In genomic region chr20:46089338-46090094, GRCh38 we compare ENCODE assay signal across 1 cellular context.
TF ChIP-seq lines count a peak whose summit lies in the region.

TSS of gene NCOA5 (minus strand) at chr20:46089962. CDS start at chr20:46079424, 10,538 bp downstream.

TF ChIP-seq in HepG2, 621 proteins besides CTCF, POLR2A, EP300 and RAD21 (continued from another document and continues in another):
- TF ChIP-seq ZSCAN5A (CRISPR knock-in tag; IDR thresholded peaks at IDR 0.05; ENCODE audit: borderline replicate concordance): peak; percentile 56
- 0 out of 2 replicates have a peak, but pooled peaks have one; percentile 48 for TF ChIP-seq SP5 (CRISPR knock-in tag; IDR thresholded peaks at IDR 0.05; ENCODE audit: borderline replicate concordance, low read depth)
- no peak; the same call in 1 of the 2 replicates for TF ChIP-seq ZBTB21 (CRISPR knock-in tag; IDR thresholded peaks at IDR 0.05)
- TF ChIP-seq ZNF674 (CRISPR knock-in tag; IDR thresholded peaks at IDR 0.05; ENCODE audit: low read depth): no peak; the same call in 1 of the 2 replicates
- TF ChIP-seq SNAPC2 (CRISPR knock-in tag; IDR thresholded peaks at IDR 0.05): peak; percentile 90; the same call in 1 of the 2 replicates
- peak; percentile 96 for TF ChIP-seq ARID4A (CRISPR knock-in tag; IDR thresholded peaks at IDR 0.05; ENCODE audit: borderline replicate concordance)
- TF ChIP-seq ZNF550 (CRISPR knock-in tag; IDR thresholded peaks at IDR 0.05; ENCODE audit: borderline replicate concordance): peak; percentile 89; the same call in 1 of the 2 replicates
- TF ChIP-seq ZNF816 (CRISPR knock-in tag; IDR thresholded peaks at IDR 0.05; ENCODE audit: borderline replicate concordance): peak; percentile 96; the same call in 1 of the 2 replicates
- TF ChIP-seq ZNF629 (CRISPR knock-in tag; conservative IDR thresholded peaks at IDR 0.05): peak; percentile 40
- peak; percentile 86 for TF ChIP-seq ZSCAN29 (CRISPR knock-in tag; conservative IDR thresholded peaks at IDR 0.05)
- no peak for TF ChIP-seq CEBPZ (IDR thresholded peaks at IDR 0.05; ENCODE audit: low read length)
- no peak; the same call in 1 of the 2 replicates for TF ChIP-seq THYN1 (CRISPR knock-in tag; IDR thresholded peaks at IDR 0.05; ENCODE audit: borderline replicate concordance, low read depth)
- TF ChIP-seq ARNT2 (CRISPR knock-in tag; IDR thresholded peaks at IDR 0.05; ENCODE audit: low read depth): peak; percentile 98
- TF ChIP-seq GPN1 (CRISPR knock-in tag; IDR thresholded peaks at IDR 0.05; ENCODE audit: borderline replicate concordance): no peak; the same call in 1 of the 2 replicates
- TF ChIP-seq PHF21A (CRISPR knock-in tag; IDR thresholded peaks at IDR 0.05): peak; percentile 92
- no peak for TF ChIP-seq SUZ12 (IDR thresholded peaks at IDR 0.05; ENCODE audit: low read depth, low read length)
- peak; percentile 96 for TF ChIP-seq ZNF543 (CRISPR knock-in tag; IDR thresholded peaks at IDR 0.05)
- TF ChIP-seq ZNF513 (CRISPR knock-in tag; conservative IDR thresholded peaks at IDR 0.05): 0 out of 2 replicates have a peak, but pooled peaks have one; percentile 17
- TF ChIP-seq TFDP1 (CRISPR knock-in tag; IDR thresholded peaks at IDR 0.05; ENCODE audit: borderline replicate concordance): peak; percentile 96
- no peak for TF ChIP-seq SCMH1 (CRISPR knock-in tag; IDR thresholded peaks at IDR 0.05; ENCODE audit: borderline replicate concordance)
- peak; percentile 79 for TF ChIP-seq ZNF772 (CRISPR knock-in tag; IDR thresholded peaks at IDR 0.05)
- peak; percentile 95 for TF ChIP-seq ZNF331 (CRISPR knock-in tag; IDR thresholded peaks at IDR 0.05)
- peak; percentile 86 for TF ChIP-seq GLI4 (CRISPR knock-in tag; IDR thresholded peaks at IDR 0.05; ENCODE audit: borderline replicate concordance)
- TF ChIP-seq FOXJ3 (CRISPR knock-in tag; IDR thresholded peaks at IDR 0.05; ENCODE audit: borderline replicate concordance): peak; percentile 72; the same call in 1 of the 2 replicates
- TF ChIP-seq MLLT10 (CRISPR knock-in tag; IDR thresholded peaks at IDR 0.05): no peak
- no peak; the same call in 1 of the 2 replicates for TF ChIP-seq MATR3 (CRISPR knock-in tag; IDR thresholded peaks at IDR 0.05)
- TF ChIP-seq ZKSCAN1 (IDR thresholded peaks at IDR 0.05; ENCODE audit: low read length): peak; percentile 74
- TF ChIP-seq RFX5 (IDR thresholded peaks at IDR 0.05; ENCODE audit: low read depth, low read length): peak; percentile 78
- TF ChIP-seq HNRNPL (IDR thresholded peaks at IDR 0.05; ENCODE audit: low read depth, low read length): peak; percentile 33; the same call in 1 of the 2 replicates
- TF ChIP-seq RFXAP (CRISPR knock-in tag; IDR thresholded peaks at IDR 0.05; ENCODE audit: borderline replicate concordance): peak; percentile 95
- no peak for TF ChIP-seq JDP2 (CRISPR knock-in tag; IDR thresholded peaks at IDR 0.05; ENCODE audit: borderline replicate concordance)
- peak; percentile 86; the same call in 1 of the 2 replicates for TF ChIP-seq EEA1 (CRISPR knock-in tag; IDR thresholded peaks at IDR 0.05; ENCODE audit: borderline replicate concordance)
- no peak for TF ChIP-seq SYNCRIP (IDR thresholded peaks at IDR 0.05; ENCODE audit: insufficient read depth, low read depth, low read length)
- TF ChIP-seq NPAS2 (CRISPR knock-in tag; IDR thresholded peaks at IDR 0.05; ENCODE audit: borderline replicate concordance): no peak
- peak; percentile 25; the same call in 1 of the 2 replicates for TF ChIP-seq GLMP (CRISPR knock-in tag; IDR thresholded peaks at IDR 0.05; ENCODE audit: borderline replicate concordance)
- peak; percentile 99 for TF ChIP-seq POLR2G (IDR thresholded peaks at IDR 0.05; ENCODE audit: low read depth, low read length)
- peak; percentile 95; the same call in 1 of the 2 replicates for TF ChIP-seq ZNF614 (CRISPR knock-in tag; IDR thresholded peaks at IDR 0.05; ENCODE audit: borderline replicate concordance)
- TF ChIP-seq SKI (IDR thresholded peaks at IDR 0.05; ENCODE audit: partially characterized antibody): peak; percentile 94
- 0 out of 2 replicates have a peak, but pooled peaks have one; percentile 23 for TF ChIP-seq ZSCAN22 (CRISPR knock-in tag; IDR thresholded peaks at IDR 0.05)
- peak; percentile 86; the same call in 1 of the 2 replicates for TF ChIP-seq CBFB (CRISPR knock-in tag; IDR thresholded peaks at IDR 0.05)
- peak; percentile 93 for TF ChIP-seq POLR2AphosphoS5 (IDR thresholded peaks at IDR 0.05; ENCODE audit: low read depth, low read length)
- TF ChIP-seq FOXP1 (IDR thresholded peaks at IDR 0.05): no peak
- TF ChIP-seq FOXP1 (CRISPR knock-in tag; IDR thresholded peaks at IDR 0.05): peak; percentile 61; the same call in 1 of the 2 replicates
- no peak for TF ChIP-seq USF2 (IDR thresholded peaks at IDR 0.05; ENCODE audit: low read depth, low read length)
- TF ChIP-seq USF2 (CRISPR knock-in tag; IDR thresholded peaks at IDR 0.05; ENCODE audit: borderline replicate concordance): no peak; the same call in 1 of the 2 replicates
- no peak for TF ChIP-seq IKZF1 (IDR thresholded peaks at IDR 0.05)
- TF ChIP-seq IRF2 (CRISPR knock-in tag; IDR thresholded peaks at IDR 0.05): peak; percentile 95
